8 cellular contexts compared by ENCODE assay signal in genomic region chr18:1467461-1467964, GRCh38.
"Had no signal": no experiment of that assay in that cellular context is flagged by ENCODE, and none has a peak within 500 bp of the region (broad histone marks: within the 10 kb centered on the region; RNA-seq: fewer than 3 reads in every experiment).

No MANE protein-coding gene starts in this region.

- FAIRE-seq: G401.6, GM12878, GM12891, GM12892, GM18507, GM19239 had no signal

- H3K4me3 ChIP-seq: GM12878 had no signal

- ATAC-seq: GM12878 had no signal

- DNase-seq: GDM1, GF-D8 had no signal
